29 cellular contexts compared by ENCODE assay signal in genomic region chr1:150015733-150016132, GRCh38. TPM values are rescaled to one million over a fixed set of nuclear protein-coding genes. Genes with fewer than 3 reads are reported as not detected.
DNase-seq lines count a peak whose midpoint lies in the region; ATAC-seq and TF ChIP-seq lines count a peak whose summit lies in the region.
"Had no signal": no experiment of that assay in that cellular context is flagged by ENCODE, and none has a peak within 500 bp of the region (broad histone marks: within the 10 kb centered on the region; RNA-seq: fewer than 3 reads in every experiment).

No MANE protein-coding gene starts in this region.

- H3K4me3 ChIP-seq in GM23338 (no peak overlapping the region), tibial artery (no peak overlapping the region)
- H3K4me3 ChIP-seq: BLaER1 treated with 17β-estradiol and CSF1 and Interleukin-3, amounts not matched to agents 10 nM and 100 nM; body of pancreas; lung; pancreas had no signal

- H3K9me3 ChIP-seq in tibial artery, result no peaks in the 10 kb centered on the region
- H3K9me3 ChIP-seq: body of pancreas, pancreas had no signal

- H3K4me1 ChIP-seq in GM23338 (ENCODE audit: insufficient read depth) (peaks cover 7% of the 10 kb centered on the region; the same call in 1 of the 2 replicates), tibial artery (peaks cover 0 to 20% (median 4%) of the 10 kb centered on the region in 4 donors)

- TF ChIP-seq CTCF in GM23338 (conservative IDR thresholded peaks at IDR 0.05; ENCODE audit: low read depth in 2 of 2) (no peak), mesothelial cell of epicardium (IDR thresholded peaks at IDR 0.05; ENCODE audit: unreplicated experiment) (no peak), tibial artery (IDR thresholded peaks at IDR 0.05) (no peak)

- peak overlapping the region; percentile 78; the same call in 1 of the 2 replicates for H2AFZ ChIP-seq in GM23338

- H3K4me1 Mint-ChIP-seq in GM23338 (peaks cover 14% of the 10 kb centered on the region; the same call in 2 of the 3 replicates), mesothelial cell of epicardium (peaks cover 26% of the 10 kb centered on the region)

- H3K9me2 ChIP-seq in GM23338 (ENCODE audit: insufficient read depth), result no peaks in the 10 kb centered on the region

- H3K27me3 ChIP-seq in GM23338 (ENCODE audit: insufficient read depth) (no peaks in the 10 kb centered on the region), tibial artery (no peaks in the 10 kb centered on the region)
- H3K27me3 ChIP-seq: body of pancreas, pancreas had no signal

- no peaks in the 10 kb centered on the region for H3K9me3 Mint-ChIP-seq in GM23338
- no peaks in the 10 kb centered on the region for H3K9me3 Mint-ChIP-seq in mesothelial cell of epicardium
- H3K9me3 Mint-ChIP-seq: endodermal cell had no signal

- H3K36me3 Mint-ChIP-seq in GM23338 (ENCODE audit: low read depth), result no peaks in the 10 kb centered on the region
- no peaks in the 10 kb centered on the region for H3K36me3 Mint-ChIP-seq in mesothelial cell of epicardium

- H3K36me3 ChIP-seq in GM23338 (ENCODE audit: insufficient read depth), result no peaks in the 10 kb centered on the region
- no peaks in the 10 kb centered on the region for H3K36me3 ChIP-seq in tibial artery
- H3K36me3 ChIP-seq: BLaER1 treated with 17β-estradiol and CSF1 and Interleukin-3, amounts not matched to agents 10 nM and 100 nM; pancreas had no signal

- no peaks in the 10 kb centered on the region for H3F3A ChIP-seq in GM23338 (replicated peaks; ENCODE audit: low read depth)

- intact Hi-C loops in tibial artery (cut with DNase I; ENCODE audit: low total_unique reads), result no loop called here

- H3K4me2 ChIP-seq in GM23338, result no peak overlapping the region

- no peak for DNase-seq in GM23338 (ENCODE audit: low spot score)
- DNase-seq in amniotic epithelial cell (ENCODE audit: low read depth), result peak; percentile 19
- no peak for DNase-seq in mesothelial cell of epicardium (ENCODE audit: low spot score in 2 of 2, unreplicated experiment in 2 of 2)
- DNase-seq in tibial artery, result peak; percentile 45 to 69
- DNase-seq: activated gamma-delta T cell treated with Interleukin-2 at 50 U/mL for 16 hours; activated T-cell treated with anti-CD3 and anti-CD28 coated beads, Interleukin-2, amount 50 U/mL, for 48 hours; body of pancreas; dermis blood vessel endothelial cell; DND-41; endodermal cell; GF-D8; hippocampal formation; MV-4-11; NCI-H1436 treated with DMSO at 0.1 percent for 48 hours; NCI-H2081 treated with DMSO at 0.1 percent for 48 hours; NCI-H226; NCI-H526 treated with DMSO at 0.1 percent for 48 hours; pancreas; Right ventricle myocardium superior; stimulated activated CD4-positive, alpha-beta T cell treated with anti-CD3 and anti-CD28 coated beads, Interleukin-1b, Interleukin-23, amount 100 ng/mL, for 48 hours; stimulated activated naive CD4-positive, alpha-beta T cell treated with Interleukin-2 at 50 U/mL for 16 hours; T-helper 17 cell had no signal

- no peaks in the 10 kb centered on the region for H4K20me1 ChIP-seq in GM23338 (replicated peaks; ENCODE audit: insufficient read depth)

- no peak for ATAC-seq in GM23338
- no peak for ATAC-seq in GM18520 (IDR thresholded peaks at IDR 0.05; ENCODE audit: unreplicated experiment)
- ATAC-seq in HG03135 (IDR thresholded peaks at IDR 0.05; ENCODE audit: unreplicated experiment), result no peak
- ATAC-seq in HG02798 (IDR thresholded peaks at IDR 0.05; ENCODE audit: poor library complexity, unreplicated experiment), result no peak
- ATAC-seq: body of pancreas, esophagus mucosa, HepG2, pancreas, T-helper 17 cell had no signal

- no peak overlapping the region for H3K27ac ChIP-seq in GM23338 (ENCODE audit: low read depth)
- peak overlapping the region in 1 of 2 donors; percentile 38 for H3K27ac ChIP-seq in tibial artery
- H3K27ac ChIP-seq: BLaER1 treated with 17β-estradiol and CSF1 and Interleukin-3, amounts not matched to agents 10 nM and 100 nM; body of pancreas; pancreas had no signal

- H3K4me3 Mint-ChIP-seq in GM23338 (no peak overlapping the region), mesothelial cell of epicardium (no peak overlapping the region)
- H3K4me3 Mint-ChIP-seq: endodermal cell, T-helper 17 cell had no signal

- H3K27me3 Mint-ChIP-seq in GM23338 (ENCODE audit: insufficient read depth, low read depth, poor library complexity) (peaks cover 4% of the 10 kb centered on the region), mesothelial cell of epicardium (ENCODE audit: low read depth) (no peaks in the 10 kb centered on the region)

- no peaks in the 10 kb centered on the region for H3K79me2 ChIP-seq in GM23338 (replicated peaks; ENCODE audit: insufficient read depth)

- H3K27ac Mint-ChIP-seq in GM23338, result no peak overlapping the region
- H3K27ac Mint-ChIP-seq in mesothelial cell of epicardium, result peak overlapping the region; percentile 87
- H3K27ac Mint-ChIP-seq: T-helper 17 cell had no signal

TF ChIP-seq in GM23338, 12 proteins besides CTCF, POLR2A, EP300 and RAD21:
- TF ChIP-seq STAT1 (IDR thresholded peaks at IDR 0.05; ENCODE audit: unreplicated experiment), result no peak
- TF ChIP-seq REST (IDR thresholded peaks at IDR 0.05; ENCODE audit: unreplicated experiment), result no peak
- no peak for TF ChIP-seq POLR2AphosphoS5 (IDR thresholded peaks at IDR 0.05; ENCODE audit: low read depth)
- no peak for TF ChIP-seq ZNF331 (CRISPR knock-in tag; IDR thresholded peaks at IDR 0.05; ENCODE audit: low read depth)
- TF ChIP-seq ZNF114 (CRISPR knock-in tag; IDR thresholded peaks at IDR 0.05), result no peak

RNA-seq across cellular contexts. Expression of gene OTUD7B, which starts 5.2 kb away (rescaled TPM):
- total RNA-seq in GM23338 (2014; rRNA removed; shearing (Covaris generic)), result 9.9 and 12.4 TPM in 2 replicates
- 3.3 and 3.7 TPM in 2 replicates for polyA plus RNA-seq in GM23338 (2016; fragmentation: Nextera tagmentation; extraction: Ambion mirVana)
- total RNA-seq in mesothelial cell of epicardium, result 48.5 to 50.7 TPM (median 48.9 TPM) in 3 replicates

RNA-seq across cellular contexts. Expression of gene VPS45, which starts 51.8 kb away (rescaled TPM):
- total RNA-seq in GM23338 (2014; rRNA removed; shearing (Covaris generic)), result 26.9 and 37.5 TPM in 2 replicates
- polyA plus RNA-seq in GM23338 (2016; fragmentation: Nextera tagmentation; extraction: Ambion mirVana), result 17.5 and 23.5 TPM in 2 replicates
- total RNA-seq in mesothelial cell of epicardium, result 51.3 to 56.5 TPM (median 53.0 TPM) in 3 replicates

Comparison
In these comparisons a context has a peak if more than half of its experiments do, and no peak if none do; other contexts are left out.
1. DNase-seq: peak in amniotic epithelial cell (single experiment) and tibial artery (2 of 2); none in GM23338 (single experiment) and mesothelial cell of epicardium (0 of 2).